9 cellular contexts compared by ENCODE assay signal in the genomic region with DNA sequence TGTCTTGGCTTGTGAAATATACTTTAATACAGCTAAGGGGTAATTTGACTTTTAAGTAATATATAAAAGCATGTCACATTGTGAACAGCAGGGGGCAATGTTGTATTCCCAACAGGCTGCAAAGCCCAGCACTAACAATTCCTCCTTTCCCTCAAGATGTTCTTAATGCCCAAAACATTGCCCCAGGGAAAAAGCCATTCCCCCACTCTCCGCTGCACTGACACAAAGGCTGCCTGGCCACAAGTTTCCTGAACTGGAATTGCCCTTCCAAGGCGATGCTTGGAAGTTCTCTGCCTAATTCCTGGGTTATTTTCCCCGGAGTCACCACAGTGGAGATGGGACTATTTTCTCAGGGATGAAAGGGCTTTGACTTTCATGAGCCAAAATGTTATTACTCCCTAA. TPM values are rescaled to one million over a fixed set of nuclear protein-coding genes. Genes with fewer than 3 reads are reported as not detected.
DNase-seq lines count a peak whose midpoint lies in the region; ATAC-seq and TF ChIP-seq lines count a peak whose summit lies in the region.
"Had no signal": no experiment of that assay in that cellular context is flagged by ENCODE, and none has a peak within 500 bp of the region (broad histone marks: within the 10 kb centered on the region; RNA-seq: fewer than 3 reads in every experiment).

No MANE protein-coding gene starts in this region.

- H3K27ac Mint-ChIP-seq in IgD-negative memory B cell (peak overlapping the region in 2 of 3 donors; percentile 12 to 17), brain (peak overlapping the region in 4 of 5 experiments; percentile 5 to 74 (median 69))

- DNase-seq in NCI-H1436 (lab: John Stamatoyannopoulos, UW) = peak; percentile 59
- DNase-seq in NCI-H1436 treated with DMSO at 0.1 percent for 48 hours (lab: John Stamatoyannopoulos, UW) = no peak
- peak; percentile 66 for DNase-seq in OCI-LY7 (ENCODE audit: low spot score)
- DNase-seq in iPS-NIHi11 (ENCODE audit: low spot score) = peak; percentile 72
- no peak for DNase-seq in spleen

- BruUV-seq in OCI-LY7 (replicated peaks; lab: Mats Ljungman, UMichigan) = no TSS peak

- no peak for TF ChIP-seq POLR2A in spleen (IDR thresholded peaks at IDR 0.05)

- no peak overlapping the region for H2AFZ ChIP-seq in OCI-LY7 (ENCODE audit: low read length)

- no peak overlapping the region for H3K4me3 Mint-ChIP-seq in IgD-negative memory B cell
- H3K4me3 Mint-ChIP-seq in brain = no peak overlapping the region

- H3K4me1 Mint-ChIP-seq in IgD-negative memory B cell = peaks cover 2 to 6% (median 6%) of the 10 kb centered on the region in 3 donors
- H3K4me1 Mint-ChIP-seq in brain = peaks cover 25% of the 10 kb centered on the region

- no peaks in the 10 kb centered on the region for H3K27me3 Mint-ChIP-seq in IgD-negative memory B cell
- H3K27me3 Mint-ChIP-seq in brain = peaks cover 3% of the 10 kb centered on the region

- TF ChIP-seq CTCF in OCI-LY7 (conservative IDR thresholded peaks at IDR 0.05; ENCODE audit: low read length) = peak; percentile 91
- TF ChIP-seq CTCF in brain (conservative IDR thresholded peaks at IDR 0.05) = peak; percentile 87 to 88
- peak; percentile 19 to 82 (median 71) for TF ChIP-seq CTCF in spleen (IDR thresholded peaks at IDR 0.05 in 8 of 11, conservative IDR thresholded peaks at IDR 0.05 in 3 of 11)

- H3K4me2 ChIP-seq in OCI-LY7 (ENCODE audit: low read length) = no peak overlapping the region
- H3K4me2 ChIP-seq: BLaER1 had no signal

- no peaks in the 10 kb centered on the region for H4K20me1 ChIP-seq in OCI-LY7 (ENCODE audit: insufficient read depth, low read length)

- no peaks in the 10 kb centered on the region for H3K9me3 Mint-ChIP-seq in IgD-negative memory B cell
- no peaks in the 10 kb centered on the region for H3K9me3 Mint-ChIP-seq in brain

- H3K4me3 ChIP-seq in OCI-LY7 (ENCODE audit: low read depth, low read length, poor library complexity, severe bottlenecking) (no peak overlapping the region), spleen (no peak overlapping the region)
- H3K4me3 ChIP-seq: BLaER1 had no signal

- H3K4me1 ChIP-seq in OCI-LY7 (ENCODE audit: insufficient read depth, low read length, poor library complexity, severe bottlenecking) = no peaks in the 10 kb centered on the region
- H3K4me1 ChIP-seq in spleen = peaks cover 0 to 44% (median 4%) of the 10 kb centered on the region in 6 donors

- H3K36me3 ChIP-seq in OCI-LY7 (ENCODE audit: insufficient read depth, low read length) = peaks cover 76% of the 10 kb centered on the region
- peaks cover 0 to 100% (median 51%) of the 10 kb centered on the region in 6 donors for H3K36me3 ChIP-seq in spleen

- H3K36me3 Mint-ChIP-seq in IgD-negative memory B cell (peaks cover 5% of the 10 kb centered on the region), brain (peaks cover 30% of the 10 kb centered on the region)

- no peaks in the 10 kb centered on the region for H3K27me3 ChIP-seq in spleen (replicated peaks in 1 of 7)
- H3K27me3 ChIP-seq: BLaER1 had no signal

- H3K27ac ChIP-seq in OCI-LY7 (ENCODE audit: low read depth, low read length, poor library complexity, severe bottlenecking) = no peak overlapping the region
- no peak overlapping the region for H3K27ac ChIP-seq in spleen
- H3K27ac ChIP-seq: BLaER1 had no signal

- H3K9me3 ChIP-seq in OCI-LY7 (ENCODE audit: low read length) = no peaks in the 10 kb centered on the region
- no peaks in the 10 kb centered on the region for H3K9me3 ChIP-seq in spleen
- H3K9me3 ChIP-seq: BLaER1 had no signal

- ATAC-seq in GM18520 (IDR thresholded peaks at IDR 0.05; ENCODE audit: unreplicated experiment) = no peak

- CTCF ChIA-PET in OCI-LY7 (lab: Charles Lee; ENCODE audit: unreplicated experiment) = interaction anchor here (1.4 kb wide), 1 partner anchor 11 kb away, joined by 4 read pairs; no protein-coding TSS in a partner anchor

- H3K79me2 ChIP-seq in OCI-LY7 (ENCODE audit: insufficient read depth, low read depth, low read length) = no peaks in the 10 kb centered on the region

- intact Hi-C loops in OCI-LY7 (cut with micrococcal nuclease; ENCODE audit: unreplicated experiment) (loop anchor here (2.0 to 5.0 kb wide), 2 partner anchors 383 to 401 kb away; no protein-coding TSS in a partner anchor), spleen (cut with DNase I; ENCODE audit: low total_unique reads) (no loop called here)

- POLR2A ChIA-PET in OCI-LY7 (lab: Charles Lee) = no interaction called here

- H3K9me2 ChIP-seq in OCI-LY7 (ENCODE audit: insufficient read depth, low read length) = no peaks in the 10 kb centered on the region

- 68 to 87% (median 79%) methylated on average over 3 of the region's 3 CpGs for WGBS in spleen, 5 donors

RNA-seq across cellular contexts. Expression of gene CLEC16A, which starts 27.2 kb away (rescaled TPM):
- 21.1 TPM for polyA plus RNA-seq in IgD-negative memory B cell
- 26.2 and 31.1 TPM in 2 replicates for total RNA-seq in OCI-LY7 (2014; rRNA removed; shearing (Covaris generic))
- total RNA-seq in OCI-LY7 (2022) = 50.9 and 52.0 TPM in 2 replicates
- polyA plus RNA-seq in brain (ENCODE audit: insufficient read depth, low read depth, low replicate concordance) = 22.2 TPM
- total RNA-seq in spleen = 10 to 100 TPM; 32.1 to 54.6 (median 43.8) TPM
- 10 to 100 TPM in 1 of 3 donors, 1 to 10 TPM in 2; 7.3 to 15.9 (median 8.2) TPM for polyA plus RNA-seq in spleen

RNA-seq across cellular contexts. Expression of gene DEXI, which starts 29.3 kb away (rescaled TPM):
- 11.4 TPM for polyA plus RNA-seq in IgD-negative memory B cell
- total RNA-seq in OCI-LY7 (2014; rRNA removed; shearing (Covaris generic)) = 12.7 and 17.6 TPM in 2 replicates
- 13.5 and 15.1 TPM in 2 replicates for total RNA-seq in OCI-LY7 (2022)
- polyA plus RNA-seq in brain (ENCODE audit: insufficient read depth, low read depth, low replicate concordance) = 71.5 TPM
- total RNA-seq in spleen = 10 to 100 TPM; 25.4 to 81.5 (median 36.8) TPM
- polyA plus RNA-seq in spleen = 10 to 100 TPM; 14.9 to 29.0 (median 21.5) TPM

Comparison
In these comparisons a context has a peak if more than half of its experiments do, and no peak if none do; other contexts are left out.
1. DNase-seq: peak in NCI-H1436 (single experiment), OCI-LY7 (single experiment) and iPS-NIHi11 (single experiment); none in NCI-H1436 treated with DMSO at 0.1 percent for 48 hours (single experiment) and spleen (single experiment).
2. Peak in every context shown above with its lines, with median percentiles within 50 percentile points of each other: CTCF ChIP-seq.